Comparison of ENCODE assay signal across 14 cellular contexts in genomic region chr21:34935452-34935851, GRCh38.
DNase-seq lines count a peak whose midpoint lies in the region; ATAC-seq and TF ChIP-seq lines count a peak whose summit lies in the region.
"Had no signal": no experiment of that assay in that cellular context is flagged by ENCODE, and none has a peak within 500 bp of the region (broad histone marks: within the 10 kb centered on the region; RNA-seq: fewer than 3 reads in every experiment).

No MANE protein-coding gene starts in this region.

- no peaks in the 10 kb centered on the region for H3K36me3 Mint-ChIP-seq in MCF 10A (ENCODE audit: insufficient read depth, unreplicated experiment)
- H3K36me3 Mint-ChIP-seq in T-helper 2 cell treated with Interferon-gamma antibody and Interleukin-4, amounts not matched to agents 5 μg/mL and 100 μg/mL, for 36 hours (ENCODE audit: low read depth) = peaks cover 20% of the 10 kb centered on the region

- WGBS in esophagus muscularis mucosa = 81% methylated on average over 1 of the region's 1 CpG

- H3K9me3 ChIP-seq in breast epithelium (no peaks in the 10 kb centered on the region), esophagus muscularis mucosa (no peaks in the 10 kb centered on the region), uterus (no peaks in the 10 kb centered on the region)

- peaks cover 40% of the 10 kb centered on the region for H3K4me1 Mint-ChIP-seq in MCF 10A (ENCODE audit: insufficient read depth, unreplicated experiment)
- peaks cover 87% of the 10 kb centered on the region for H3K4me1 Mint-ChIP-seq in T-helper 2 cell treated with Interferon-gamma antibody and Interleukin-4, amounts not matched to agents 5 μg/mL and 100 μg/mL, for 36 hours (ENCODE audit: low read depth)

- TF ChIP-seq CTCF in MCF 10A (IDR thresholded peaks at IDR 0.05; ENCODE audit: unreplicated experiment) (no peak), breast epithelium (IDR thresholded peaks at IDR 0.05) (no peak), fibroblast of mammary gland (conservative IDR thresholded peaks at IDR 0.05; ENCODE audit: control insufficient read depth, insufficient read depth, low read depth, low read length) (no peak), esophagus muscularis mucosa (IDR thresholded peaks at IDR 0.05) (no peak), uterus (IDR thresholded peaks at IDR 0.05) (no peak)

- H3K4me1 ChIP-seq in breast epithelium (no peaks in the 10 kb centered on the region), esophagus muscularis mucosa (no peaks in the 10 kb centered on the region), uterus (no peaks in the 10 kb centered on the region)

- peak; percentile 53 for DNase-seq in MCF 10A (ENCODE audit: unreplicated experiment)
- DNase-seq in breast epithelium (ENCODE audit: low spot score in 2 of 2) = no peak
- no peak for DNase-seq in T-helper 2 cell treated with Interferon-gamma antibody and Interleukin-4, amounts not matched to agents 5 μg/mL and 100 μg/mL, for 36 hours (ENCODE audit: low spot score)
- peak; percentile 28 for DNase-seq in fibroblast of mammary gland (ENCODE audit: low read depth)
- no peak for DNase-seq in amniotic stem cell (lab: John Stamatoyannopoulos, UW)
- no peak for DNase-seq in esophagus muscularis mucosa (ENCODE audit: extremely low spot score)
- no peak for DNase-seq in uterus
- DNase-seq: cerebellar nuclear complex, GF-D8, Kasumi-1 had no signal

- CTCF ChIA-PET in MCF 10A (lab: Yijun Ruan, JAX) = interaction anchor here (0.7 to 1.4 kb wide), 4 partner anchors 23 to 1085 kb away, joined by 3 to 7 read pairs (median 4); no protein-coding TSS in a partner anchor

- intact Hi-C loops in MCF 10A (cut with micrococcal nuclease) (no loop called here), breast epithelium (cut with DNase I; ENCODE audit: low total_unique reads) (no loop called here), esophagus muscularis mucosa (cut with DNase I) (no loop called here), uterus (cut with DNase I; ENCODE audit: low total_unique reads) (no loop called here)

- POLR2A ChIA-PET in MCF 10A (lab: Yijun Ruan, JAX) = interaction anchor here (0.6 to 1.5 kb wide), 6 partner anchors 15 to 367 kb away, joined by 3 to 6 read pairs (median 5); no protein-coding TSS in a partner anchor

- no peak overlapping the region for H3K27ac ChIP-seq in breast epithelium
- H3K27ac ChIP-seq in esophagus muscularis mucosa (replicated peaks in 1 of 4) = no peak overlapping the region
- no peak overlapping the region for H3K27ac ChIP-seq in uterus
- H3K27ac ChIP-seq: C4-2B had no signal

- H3K36me3 ChIP-seq in breast epithelium (no peaks in the 10 kb centered on the region), esophagus muscularis mucosa (no peaks in the 10 kb centered on the region), uterus (no peaks in the 10 kb centered on the region)

- peak overlapping the region; percentile 25 for H3K27ac Mint-ChIP-seq in MCF 10A (ENCODE audit: low read depth, unreplicated experiment)
- peak overlapping the region; percentile 97 for H3K27ac Mint-ChIP-seq in T-helper 2 cell treated with Interferon-gamma antibody and Interleukin-4, amounts not matched to agents 5 μg/mL and 100 μg/mL, for 36 hours

- TF ChIP-seq EP300 in esophagus muscularis mucosa (IDR thresholded peaks at IDR 0.05) = no peak

- no peak overlapping the region for H3K4me3 Mint-ChIP-seq in MCF 10A (ENCODE audit: unreplicated experiment)
- H3K4me3 Mint-ChIP-seq in T-helper 2 cell treated with Interferon-gamma antibody and Interleukin-4, amounts not matched to agents 5 μg/mL and 100 μg/mL, for 36 hours = peak overlapping the region; percentile 69

- BruUV-seq in MCF 10A (replicated peaks; lab: Mats Ljungman, UMichigan) = no TSS peak

- no peak overlapping the region for H3K4me3 ChIP-seq in breast epithelium
- H3K4me3 ChIP-seq in fibroblast of mammary gland (ENCODE audit: control insufficient read depth, low read depth, low read length) = no peak overlapping the region
- no peak overlapping the region for H3K4me3 ChIP-seq in esophagus muscularis mucosa
- H3K4me3 ChIP-seq in uterus = no peak overlapping the region

- no peaks in the 10 kb centered on the region for H3K27me3 ChIP-seq in breast epithelium
- H3K27me3 ChIP-seq in esophagus muscularis mucosa = peaks cover 0 to 7% (median 0%) of the 10 kb centered on the region in 4 donors
- H3K27me3 ChIP-seq in uterus = no peaks in the 10 kb centered on the region

- TF ChIP-seq POLR2A in breast epithelium (IDR thresholded peaks at IDR 0.05) (no peak), esophagus muscularis mucosa (IDR thresholded peaks at IDR 0.05; ENCODE audit: low read depth) (no peak), uterus (IDR thresholded peaks at IDR 0.05) (no peak)

- no peaks in the 10 kb centered on the region for H3K27me3 Mint-ChIP-seq in MCF 10A (ENCODE audit: insufficient read depth, unreplicated experiment)
- H3K27me3 Mint-ChIP-seq in T-helper 2 cell treated with Interferon-gamma antibody and Interleukin-4, amounts not matched to agents 5 μg/mL and 100 μg/mL, for 36 hours (ENCODE audit: low read depth) = no peaks in the 10 kb centered on the region

- no peaks in the 10 kb centered on the region for H3K9me3 Mint-ChIP-seq in MCF 10A (ENCODE audit: unreplicated experiment)
- H3K9me3 Mint-ChIP-seq in T-helper 2 cell treated with Interferon-gamma antibody and Interleukin-4, amounts not matched to agents 5 μg/mL and 100 μg/mL, for 36 hours = no peaks in the 10 kb centered on the region

- no peak for ATAC-seq in GM19324 (IDR thresholded peaks at IDR 0.05; ENCODE audit: low FRiP score, unreplicated experiment)
- ATAC-seq: esophagus mucosa, Panc1 had no signal

Comparison
In these comparisons a context has a peak if more than half of its experiments do, and no peak if none do; other contexts are left out.
1. DNase-seq: peak in MCF 10A (single experiment) and fibroblast of mammary gland (single experiment); none in breast epithelium (0 of 2), T-helper 2 cell treated with Interferon-gamma antibody and Interleukin-4, amounts not matched to agents 5 μg/mL and 100 μg/mL, for 36 hours (single experiment), amniotic stem cell (single experiment), esophagus muscularis mucosa (single experiment) and uterus (0 of 2).